Comparison of ENCODE assay signal across 20 cellular contexts in the genomic region with DNA sequence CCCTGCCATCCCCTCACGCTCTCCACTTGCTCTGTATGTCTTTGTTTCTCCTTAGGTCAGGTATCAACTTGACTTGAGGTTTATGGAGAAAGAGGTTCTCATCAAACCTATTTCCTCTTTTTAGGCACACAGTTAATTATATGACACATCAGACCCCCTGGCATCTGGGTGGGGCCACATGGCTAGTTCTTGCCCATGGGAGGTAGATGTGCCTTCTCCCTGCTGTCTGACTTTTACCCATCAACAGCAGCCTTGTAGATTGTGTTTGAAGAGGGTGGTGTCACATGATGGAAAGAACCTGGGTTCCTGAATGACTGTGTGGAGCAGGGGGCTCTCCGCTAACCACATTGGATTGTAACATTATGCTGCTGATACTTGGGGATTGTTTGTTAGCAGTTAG. TPM values are rescaled to one million over a fixed set of nuclear protein-coding genes. Genes with fewer than 3 reads are reported as not detected.
DNase-seq lines count a peak whose midpoint lies in the region; ATAC-seq, FAIRE-seq and TF ChIP-seq lines count a peak whose summit lies in the region.
"Had no signal": no experiment of that assay in that cellular context is flagged by ENCODE, and none has a peak within 500 bp of the region (broad histone marks: within the 10 kb centered on the region; RNA-seq: fewer than 3 reads in every experiment).

No MANE protein-coding gene starts in this region.

- no peak for TF ChIP-seq POLR2A in gastrocnemius medialis (IDR thresholded peaks at IDR 0.05)

- ATAC-seq in gastrocnemius medialis (peak; percentile 5 to 7), GM21576 (IDR thresholded peaks at IDR 0.05; ENCODE audit: unreplicated experiment) (no peak)

- DNase-seq in MV-4-11 (lab: John Stamatoyannopoulos, UW): peak; percentile 53
- DNase-seq in bronchial epithelial cell (ENCODE audit: low read depth): peak; percentile 70
- no peak for DNase-seq in gastrocnemius medialis
- DNase-seq in DMS 273 (lab: John Stamatoyannopoulos, UW; ENCODE audit: unreplicated experiment): no peak
- no peak for DNase-seq in amygdala (lab: John Stamatoyannopoulos, UW)
- DNase-seq in GM19238 (ENCODE audit: insufficient read length, low spot score): no peak
- DNase-seq: activated CD4-positive, alpha-beta T cell treated with anti-CD3 and anti-CD28 coated beads, Interleukin-2, amount 50 U/mL, for 1 hour; aorta; colonic mucosa; COR-L47; KBM-7; kidney glomerular epithelial cell; NCI-H1105 treated with DMSO at 0.1 percent for 48 hours; stimulated activated naive CD4-positive, alpha-beta T cell had no signal

- in situ Hi-C loops in gastrocnemius medialis (cut with MboI; ENCODE audit: low sequenced_read_pairs in 4 of 4): loop anchor here in 1 of 4 donors (5.0 kb wide), 1 partner anchor 44 kb away; no protein-coding TSS in a partner anchor

- TF ChIP-seq CTCF in bronchial epithelial cell (IDR thresholded peaks at IDR 0.05; ENCODE audit: insufficient read depth, low read length, severe bottlenecking) (no peak), gastrocnemius medialis (IDR thresholded peaks at IDR 0.05 in 4 of 5, conservative IDR thresholded peaks at IDR 0.05 in 1 of 5) (no peak)

- no peak overlapping the region for H3K27ac ChIP-seq in BLaER1 treated with 17β-estradiol and CSF1 and Interleukin-3, amounts not matched to agents 10 nM and 100 nM
- peak overlapping the region; percentile 76 to 100 (median 99) for H3K27ac ChIP-seq in gastrocnemius medialis
- H3K27ac ChIP-seq: colonic mucosa had no signal

- no peak overlapping the region for H3K4me3 ChIP-seq in BLaER1 treated with 17β-estradiol and CSF1 and Interleukin-3, amounts not matched to agents 10 nM and 100 nM
- H3K4me3 ChIP-seq in bronchial epithelial cell (ENCODE audit: low read depth, low read length) (no peak overlapping the region), gastrocnemius medialis (no peak overlapping the region)
- H3K4me3 ChIP-seq: colonic mucosa had no signal

- H4K20me1 ChIP-seq in BLaER1 treated with 17β-estradiol and CSF1 and Interleukin-3, amounts not matched to agents 10 nM and 100 nM: no peaks in the 10 kb centered on the region

- peak overlapping the region in 8 of 11 experiments; percentile 13 to 60 (median 38); a peak in 12 of 22 replicates for H3K4me2 ChIP-seq in BLaER1 treated with 17β-estradiol and CSF1 and Interleukin-3, amounts not matched to agents 10 nM and 100 nM

- FAIRE-seq in bronchial epithelial cell (lab: Jason Lieb, UNC): no peak
- FAIRE-seq: endometrium, RCC 7860, TTC549, urothelium cell line had no signal

- no peaks in the 10 kb centered on the region for H3K36me3 ChIP-seq in BLaER1 treated with 17β-estradiol and CSF1 and Interleukin-3, amounts not matched to agents 10 nM and 100 nM
- H3K36me3 ChIP-seq in bronchial epithelial cell (ENCODE audit: control insufficient read depth, insufficient read depth, low read length) (no peaks in the 10 kb centered on the region), gastrocnemius medialis (peaks cover 0 to 20% of the 10 kb centered on the region in 2 donors)
- H3K36me3 ChIP-seq: colonic mucosa had no signal

- H3K9me3 ChIP-seq in BLaER1 treated with 17β-estradiol and CSF1 and Interleukin-3, amounts not matched to agents 10 nM and 100 nM (replicated peaks in 1 of 11): no peaks in the 10 kb centered on the region
- H3K9me3 ChIP-seq in gastrocnemius medialis: no peaks in the 10 kb centered on the region
- H3K9me3 ChIP-seq: colonic mucosa had no signal

- peaks cover 11 to 30% (median 23%) of the 10 kb centered on the region in 10 experiments for H3K4me1 ChIP-seq in BLaER1 treated with 17β-estradiol and CSF1 and Interleukin-3, amounts not matched to agents 10 nM and 100 nM
- H3K4me1 ChIP-seq in gastrocnemius medialis: peaks cover 7 to 8% of the 10 kb centered on the region in 2 donors
- H3K4me1 ChIP-seq: colonic mucosa had no signal

- H3K9ac ChIP-seq in BLaER1 treated with 17β-estradiol and CSF1 and Interleukin-3, amounts not matched to agents 10 nM and 100 nM: no peak overlapping the region

- H3K27me3 ChIP-seq in BLaER1 treated with 17β-estradiol and CSF1 and Interleukin-3, amounts not matched to agents 10 nM and 100 nM: no peaks in the 10 kb centered on the region
- peaks cover 4% of the 10 kb centered on the region for H3K27me3 ChIP-seq in bronchial epithelial cell (ENCODE audit: control insufficient read depth, insufficient read depth, low read length)
- H3K27me3 ChIP-seq in gastrocnemius medialis: no peaks in the 10 kb centered on the region
- H3K27me3 ChIP-seq: colonic mucosa had no signal

- intact Hi-C loops in gastrocnemius medialis (cut with DNase I; ENCODE audit: low total_unique reads): loop anchor here (1.0 kb wide), 1 partner anchor 33 kb away; no protein-coding TSS in a partner anchor

RNA-seq across cellular contexts. Expression of a gene that starts 7.2 kb away (rescaled TPM):
- 47.1 and 49.7 TPM in 2 replicates for total RNA-seq in bronchial epithelial cell
- total RNA-seq in gastrocnemius medialis: 100 to 1,000 TPM in 1 of 4 donors, 10 to 100 TPM in 3; 50.7 to 101 (median 63.5) TPM

RNA-seq across cellular contexts. Expression of a gene that starts 28.0 kb away (rescaled TPM):
- total RNA-seq in bronchial epithelial cell (under 0.01 and 0.13 TPM in 2 replicates), gastrocnemius medialis (100 to 1,000 TPM; 287 to 570 (median 348) TPM)

Comparison
In these comparisons a context has a peak if more than half of its experiments do, and no peak if none do; other contexts are left out.
1. H3K27ac ChIP-seq: peak in gastrocnemius medialis (4 of 4); none in BLaER1 treated with 17β-estradiol and CSF1 and Interleukin-3, amounts not matched to agents 10 nM and 100 nM (0 of 11).
2. DNase-seq: peak in MV-4-11 (single experiment) and bronchial epithelial cell (single experiment); none in gastrocnemius medialis (0 of 2), DMS 273 (single experiment), amygdala (0 of 56) and GM19238 (single experiment).
3. RNA of a gene that starts 28.0 kb away (total RNA-seq): 287 to 570 TPM in gastrocnemius medialis; under 0.01 to 0.13 TPM in bronchial epithelial cell; every median in the first group is over 100 times any median in the second.